ENCODE assay signal across 8 cellular contexts in the genomic region with DNA sequence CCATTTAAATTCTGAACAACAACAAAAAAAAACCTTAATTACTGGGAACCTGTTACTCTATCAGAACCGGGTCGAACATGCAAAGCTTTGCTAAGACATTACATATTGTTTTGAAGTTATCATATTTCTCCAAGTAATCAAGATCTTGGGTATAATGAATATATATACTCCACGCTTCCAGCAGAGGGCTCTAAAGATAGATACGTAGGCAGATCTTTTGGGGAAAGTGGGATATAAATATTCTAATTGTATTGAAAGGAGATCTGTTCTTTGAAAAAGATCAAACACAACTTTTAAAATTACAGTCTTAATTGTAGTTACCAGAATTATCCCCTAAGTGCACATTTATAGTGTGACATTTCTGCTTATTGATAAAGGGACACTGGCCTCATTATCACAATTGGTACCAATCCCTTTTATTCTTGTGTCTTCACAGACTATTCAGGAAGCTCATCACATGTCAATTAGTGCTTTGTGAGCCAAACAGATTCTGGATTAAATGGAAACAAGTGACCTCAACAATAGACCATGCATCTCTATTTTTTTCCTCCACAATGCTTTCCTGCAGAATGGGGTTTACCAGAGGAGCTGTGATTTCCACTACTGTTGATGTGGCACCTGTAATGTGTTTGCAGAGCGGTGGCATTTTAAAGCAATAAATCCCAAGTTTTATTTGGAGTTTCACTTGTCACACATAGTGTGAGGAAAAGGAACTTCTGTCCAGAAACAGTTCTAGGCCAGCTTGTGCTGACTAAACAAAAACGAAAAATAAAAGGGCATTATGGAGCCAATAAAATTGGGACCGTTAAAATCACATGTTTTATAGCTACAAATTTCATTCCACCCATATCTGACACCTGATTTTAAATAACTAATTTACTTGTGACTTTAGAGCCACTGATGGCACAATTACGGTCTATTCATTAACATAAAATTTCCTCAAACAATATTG.
A peak's percentile ranks its signal among the peaks of the same experiment; 100 is the strongest.
DNase-seq lines count a peak whose midpoint lies in the region; TF ChIP-seq lines count a peak whose summit lies in the region.

No MANE protein-coding gene starts in this region.

- no peaks in the 10 kb centered on the region for H3K27me3 Mint-ChIP-seq in type B pancreatic cell
- no peaks in the 10 kb centered on the region for H3K27me3 Mint-ChIP-seq in immature natural killer cell (ENCODE audit: low read depth in 3 of 3)

- H3F3A ChIP-seq in SU-DHL-6 (ENCODE audit: insufficient read depth): no peaks in the 10 kb centered on the region

- no peaks in the 10 kb centered on the region for H3K9me3 ChIP-seq in SU-DHL-6 (ENCODE audit: insufficient read depth, low read length)

- no peaks in the 10 kb centered on the region for H4K20me1 ChIP-seq in SU-DHL-6 (ENCODE audit: low read depth, low read length)

- H3K36me3 ChIP-seq in SU-DHL-6 (ENCODE audit: low read length): no peaks in the 10 kb centered on the region

- H3K36me3 Mint-ChIP-seq in type B pancreatic cell (peaks cover 22% of the 10 kb centered on the region), immature natural killer cell (no peaks in the 10 kb centered on the region)

- H3K79me2 ChIP-seq in SU-DHL-6 (ENCODE audit: insufficient read depth, low read length): no peaks in the 10 kb centered on the region

- no peak overlapping the region for H3K9ac ChIP-seq in SU-DHL-6 (ENCODE audit: low read length)

- TF ChIP-seq CTCF in SU-DHL-6 (IDR thresholded peaks at IDR 0.05; ENCODE audit: insufficient read depth, low read length, poor library complexity, severe bottlenecking) (peak; percentile 16), type B pancreatic cell (conservative IDR thresholded peaks at IDR 0.05) (peak; percentile 78)

- no peak overlapping the region for H3K4me2 ChIP-seq in SU-DHL-6 (ENCODE audit: low read depth, low read length, poor library complexity, severe bottlenecking)

- DNase-seq in COR-L47 (lab: John Stamatoyannopoulos, UW): peak; percentile 40
- DNase-seq in HuH-7.5 (ENCODE audit: low spot score): peak; percentile 22
- peak; percentile 21 for DNase-seq in glomerular visceral epithelial cell (ENCODE audit: extremely low spot score)
- no peak for DNase-seq in type B pancreatic cell (ENCODE audit: extremely low spot score, unreplicated experiment)
- no peak for DNase-seq in activated CD4-positive, alpha-beta T cell treated with anti-CD3 and anti-CD28 coated beads for 4 hours
- DNase-seq in immature natural killer cell: no peak
- DNase-seq in effector CD4-positive, alpha-beta T cell: no peak

- H3K27ac Mint-ChIP-seq in type B pancreatic cell (no peak overlapping the region), immature natural killer cell (no peak overlapping the region)

- H2AFZ ChIP-seq in SU-DHL-6 (ENCODE audit: low read depth, low read length, severe bottlenecking): no peak overlapping the region

- H3K4me1 Mint-ChIP-seq in type B pancreatic cell (ENCODE audit: unreplicated experiment) (peaks cover 8% of the 10 kb centered on the region), immature natural killer cell (no peaks in the 10 kb centered on the region)

- no peaks in the 10 kb centered on the region for H3K9me2 ChIP-seq in SU-DHL-6 (replicated peaks; ENCODE audit: insufficient read depth, low read length)

- H3K27ac ChIP-seq in SU-DHL-6 (ENCODE audit: low read depth, low read length): no peak overlapping the region

- H3K4me3 ChIP-seq in SU-DHL-6 (ENCODE audit: insufficient read depth, low read length, poor library complexity, severe bottlenecking): no peak overlapping the region

- no peaks in the 10 kb centered on the region for H3K9me3 Mint-ChIP-seq in type B pancreatic cell
- H3K9me3 Mint-ChIP-seq in immature natural killer cell: peaks cover 0 to 5% (median 0%) of the 10 kb centered on the region in 6 donors

- H3K27me3 ChIP-seq in SU-DHL-6 (ENCODE audit: low read length): no peaks in the 10 kb centered on the region

- H3K4me3 Mint-ChIP-seq in type B pancreatic cell: no peak overlapping the region
- H3K4me3 Mint-ChIP-seq in immature natural killer cell: no peak overlapping the region

Comparison
In these comparisons a context has a peak if more than half of its experiments do, and no peak if none do; other contexts are left out.
1. DNase-seq: peak in COR-L47 (single experiment), HuH-7.5 (single experiment) and glomerular visceral epithelial cell (single experiment); none in type B pancreatic cell (single experiment), activated CD4-positive, alpha-beta T cell treated with anti-CD3 and anti-CD28 coated beads for 4 hours (0 of 2), immature natural killer cell (0 of 3) and effector CD4-positive, alpha-beta T cell (single experiment).